ENCODE assay signal across 25 cellular contexts in genomic region chr1:113394043-113394862, GRCh38. TPM values are rescaled to one million over a fixed set of nuclear protein-coding genes. Genes with fewer than 3 reads are reported as not detected.
DNase-seq lines count a peak whose midpoint lies in the region; ATAC-seq, FAIRE-seq and TF ChIP-seq lines count a peak whose summit lies in the region.
"Had no signal": no experiment of that assay in that cellular context is flagged by ENCODE, and none has a peak within 500 bp of the region (broad histone marks: within the 10 kb centered on the region; RNA-seq: fewer than 3 reads in every experiment).

No MANE protein-coding gene starts in this region.

- TF ChIP-seq EP300 in HepG2 (IDR thresholded peaks at IDR 0.05; ENCODE audit: low read depth in 2 of 2, low read length in 2 of 2) (peak; percentile 51 to 62; a peak in 3 of 4 replicates), HepG2 (CRISPR knock-in tag; IDR thresholded peaks at IDR 0.05; ENCODE audit: borderline replicate concordance) (no peak)

- ATAC-seq in PC-3 (no peak), HepG2 (no peak), GM18868 (IDR thresholded peaks at IDR 0.05; ENCODE audit: unreplicated experiment) (no peak), HG03460 (IDR thresholded peaks at IDR 0.05; ENCODE audit: unreplicated experiment) (no peak)
- ATAC-seq: activated T-cell treated with anti-CD3 and anti-CD28 coated beads, Interleukin-2, amount 50 U/mL, for 4 hours; foreskin keratinocyte had no signal

- POLR2A ChIA-PET in HEK293 (lab: Yijun Ruan, JAX), result no interaction called here
- POLR2A ChIA-PET in PC-3 (lab: Charles Lee; ENCODE audit: unreplicated experiment), result no interaction called here
- POLR2A ChIA-PET in HepG2 (lab: Yijun Ruan, JAX), result interaction anchor here (1.3 kb wide), 1 partner anchor 247 kb away, joined by 3 read pairs; no protein-coding TSS in a partner anchor

- no peaks in the 10 kb centered on the region for H3K9me3 ChIP-seq in HEK293 (ENCODE audit: control insufficient read depth, insufficient read depth, low read depth, low read length)
- no peaks in the 10 kb centered on the region for H3K9me3 ChIP-seq in PC-3 (ENCODE audit: low read length)
- H3K9me3 ChIP-seq in HepG2 (ENCODE audit: low read length), result no peaks in the 10 kb centered on the region
- H3K9me3 ChIP-seq in small intestine (ENCODE audit: control insufficient read depth, low read depth), result no peaks in the 10 kb centered on the region
- H3K9me3 ChIP-seq in thyroid gland, result no peaks in the 10 kb centered on the region
- H3K9me3 ChIP-seq: HAP-1, tibial nerve had no signal

- 11% methylated on average over 4 of the region's 4 CpGs for WGBS in HepG2 (ENCODE audit: low lambda C conversion rate)
- WGBS in small intestine, 3 donors, result 10 to 65% (median 29%) methylated on average over 4 of the region's 4 CpGs
- 73 to 85% methylated on average over 4 of the region's 4 CpGs for WGBS in thyroid gland, 2 donors

- no peaks in the 10 kb centered on the region for H3K9me2 ChIP-seq in PC-3 (replicated peaks; ENCODE audit: low read length)

- no TSS peak for BruUV-seq in PC-3 (replicated peaks; lab: Mats Ljungman, UMichigan)
- BruUV-seq in HepG2 (replicated peaks; lab: Mats Ljungman, UMichigan), result no TSS peak

- H3K4me1 ChIP-seq in HEK293 (ENCODE audit: control insufficient read depth, insufficient read depth, low read length) (peaks cover 36% of the 10 kb centered on the region), PC-3 (ENCODE audit: insufficient read depth, low read length) (peaks cover 44% of the 10 kb centered on the region), HepG2 (ENCODE audit: insufficient read depth, low read length) (peaks cover 48% of the 10 kb centered on the region), small intestine (ENCODE audit: control insufficient read depth in 2 of 2, insufficient read depth in 1 of 2, low read depth in 1 of 2, low read length in 1 of 2) (no peaks in the 10 kb centered on the region), thyroid gland (peaks cover 15 to 28% of the 10 kb centered on the region in 2 donors)
- H3K4me1 ChIP-seq: parathyroid adenoma had no signal

- H3K9ac ChIP-seq in PC-3 (ENCODE audit: low read length) (no peak overlapping the region), HepG2 (ENCODE audit: insufficient read depth, low read depth, low read length) (peak overlapping the region; percentile 55)
- H3K9ac ChIP-seq: parathyroid adenoma had no signal

- peak overlapping the region; percentile 89 for H3K4me2 ChIP-seq in PC-3 (ENCODE audit: low read length)
- peak overlapping the region; percentile 77 for H3K4me2 ChIP-seq in HepG2 (ENCODE audit: low read depth, low read length)

- TF ChIP-seq POLR2A in HepG2 (IDR thresholded peaks at IDR 0.05; ENCODE audit: insufficient read depth in 1 of 2, low read depth in 2 of 2, low read length in 2 of 2) (no peak), thyroid gland (IDR thresholded peaks at IDR 0.05) (no peak)

- FAIRE-seq in HepG2 (lab: Jason Lieb, UNC) (no peak), small intestine (lab: Jason Lieb, UNC) (peak; percentile 65)

- H2AFZ ChIP-seq in PC-3 (ENCODE audit: low read length) (no peak overlapping the region; the same call in 1 of the 2 replicates), HepG2 (ENCODE audit: low read length) (no peak overlapping the region)
- H2AFZ ChIP-seq: parathyroid adenoma had no signal

- H3K27ac ChIP-seq in HEK293 (ENCODE audit: extremely low read depth, low read depth, low read length) (no peak overlapping the region), PC-3 (ENCODE audit: low read length) (no peak overlapping the region), HepG2 (ENCODE audit: extremely low read length, insufficient read depth, low read length) (peak overlapping the region; percentile 79), small intestine (ENCODE audit: low read depth in 1 of 2, low read length in 1 of 2) (peak overlapping the region in 1 of 2 donors; percentile 64), thyroid gland (no peak overlapping the region)
- H3K27ac ChIP-seq: epithelial cell of prostate, foreskin keratinocyte, parathyroid adenoma, RWPE1, tibial nerve had no signal

- H3K27me3 ChIP-seq in PC-3 (ENCODE audit: low read length) (no peaks in the 10 kb centered on the region), HepG2 (ENCODE audit: control insufficient read depth in 1 of 2, insufficient read depth in 2 of 2, low read length in 2 of 2) (no peaks in the 10 kb centered on the region; a peak in 1 of 5 replicates), small intestine (ENCODE audit: control insufficient read depth in 2 of 2, insufficient read depth in 2 of 2, low read length in 2 of 2) (no peaks in the 10 kb centered on the region), thyroid gland (no peaks in the 10 kb centered on the region)
- H3K27me3 ChIP-seq: foreskin keratinocyte, tibial nerve had no signal

- 0 out of 2 replicates have a peak, but pooled peaks cover 6% of the 10 kb centered on the region for H4K20me1 ChIP-seq in PC-3 (ENCODE audit: low read length)
- peaks cover 5% of the 10 kb centered on the region; the same call in 1 of the 2 replicates for H4K20me1 ChIP-seq in HepG2 (ENCODE audit: insufficient read depth, low read length)

- in situ Hi-C loops in HepG2 (cut with HindIII; ENCODE audit: extremely low pct_ligation_motif_present, low pct_unique_long_range_greater_than_20kb), result loop anchor here (10.0 kb wide), 1 partner anchor 249 kb away; no protein-coding TSS in a partner anchor

- peaks cover 81% of the 10 kb centered on the region for H3K79me2 ChIP-seq in PC-3 (ENCODE audit: low read length)
- peaks cover 84% of the 10 kb centered on the region for H3K79me2 ChIP-seq in HepG2 (ENCODE audit: insufficient read depth, low read length)
- H3K79me2 ChIP-seq: parathyroid adenoma had no signal

- DNase-seq in PC-3 (no peak), HepG2 (ENCODE audit: low spot score) (peak; percentile 72), small intestine (peak; percentile 89), thyroid gland (no peak)
- DNase-seq: activated CD4-positive, CD25-positive, alpha-beta regulatory T cell treated with anti-CD3 and anti-CD28 coated beads, Interleukin-2, amount 50 U/mL, for 72 hours; activated CD8-positive, alpha-beta memory T cell treated with anti-CD3 and anti-CD28 coated beads for 24 hours; activated naive CD4-positive, alpha-beta T cell treated with anti-CD3 and anti-CD28 coated beads for 36 hours; activated T-cell treated with anti-CD3 and anti-CD28 coated beads, Interleukin-2, amount 50 U/mL, for 4 hours; AML-193; caudate nucleus; foreskin keratinocyte; hippocampal formation; naive B cell; stimulated activated CD4-positive, alpha-beta T cell treated with anti-CD3 and anti-CD28 coated beads, Interleukin-1b, Interleukin-23, amount 100 ng/mL, for 48 hours; stimulated activated naive CD4-positive, alpha-beta T cell; SW 1271 had no signal

- H3F3A ChIP-seq in PC-3 (ENCODE audit: low read length, unreplicated experiment), result no peaks in the 10 kb centered on the region

- intact Hi-C loops in PC-3 (cut with micrococcal nuclease), result loop anchor here (5.0 to 10.0 kb wide), 4 partner anchors 138 to 418 kb away; partner anchors contain the start of genes LRIG2 and RSBN1
- intact Hi-C loops in HepG2 (cut with micrococcal nuclease; ENCODE audit: unreplicated experiment), result loop anchor here (1.0 kb wide), 1 partner anchor 57 kb away; no protein-coding TSS in a partner anchor
- intact Hi-C loops in thyroid gland (cut with DNase I), result no loop called here

- CTCF ChIA-PET in HEK293 (lab: Yijun Ruan, JAX), result interaction anchor here (1.8 kb wide), 1 partner anchor 59 kb away, joined by 5 read pairs; no protein-coding TSS in a partner anchor
- CTCF ChIA-PET in PC-3 (lab: Charles Lee), result no interaction called here
- CTCF ChIA-PET in HepG2 (lab: Yijun Ruan, JAX; ENCODE audit: low intra/inter-chr PET ratio, low total read pairs), result no interaction called here

- peak overlapping the region; percentile 16 for H3K4me3 ChIP-seq in HEK293 (ENCODE audit: low read depth, low read length)
- H3K4me3 ChIP-seq in PC-3 (ENCODE audit: low read length), result 0 out of 2 replicates have a peak overlapping the region, but pooled peaks have one; percentile 75
- H3K4me3 ChIP-seq in HepG2 (replicated peaks in 1 of 3; ENCODE audit: insufficient read depth in 1 of 3, low read depth in 2 of 3, low read length in 3 of 3), result peak overlapping the region; percentile 27 to 66 (median 45); a peak in 5 of 6 replicates
- peak overlapping the region in 1 of 2 donors; percentile 32 for H3K4me3 ChIP-seq in small intestine (ENCODE audit: low read depth in 1 of 2, low read length in 2 of 2)
- H3K4me3 ChIP-seq in thyroid gland (replicated peaks in 1 of 3), result peak overlapping the region in 1 of 3 donors; percentile 7
- H3K4me3 ChIP-seq: HAP-1, lung, tibial nerve had no signal

- TF ChIP-seq RAD21 in HepG2 (CRISPR knock-in tag; IDR thresholded peaks at IDR 0.05), result no peak

- TF ChIP-seq CTCF in HEK293 (tag by site-specific recombination; IDR thresholded peaks at IDR 0.05) (no peak), PC-3 (conservative IDR thresholded peaks at IDR 0.05; ENCODE audit: low read depth, low read length) (no peak), HepG2 (CRISPR knock-in tag; IDR thresholded peaks at IDR 0.05) (no peak), thyroid gland (IDR thresholded peaks at IDR 0.05) (no peak)

- H3K36me3 ChIP-seq in HEK293 (ENCODE audit: control insufficient read depth in 2 of 2, insufficient read depth in 1 of 2, low read length in 2 of 2) (no peaks in the 10 kb centered on the region), PC-3 (ENCODE audit: low read depth, low read length) (no peaks in the 10 kb centered on the region), HepG2 (replicated peaks in 1 of 2; ENCODE audit: control insufficient read depth in 1 of 2, insufficient read depth in 2 of 2, low read length in 2 of 2) (no peaks in the 10 kb centered on the region), small intestine (ENCODE audit: control insufficient read depth in 2 of 2, insufficient read depth in 2 of 2, low read length in 2 of 2) (no peaks in the 10 kb centered on the region), thyroid gland (no peaks in the 10 kb centered on the region)
- H3K36me3 ChIP-seq: HAP-1, tibial nerve had no signal

RNA-seq across cellular contexts. Expression of gene MAGI3, which starts 3.9 kb away (rescaled TPM):
- total RNA-seq in PC-3 (2014; rRNA removed) (7.2 and 10.7 TPM in 2 replicates), HepG2 (2016; rRNA removed; fragmentation: Illumina TruSeq; extraction: Trizol) (11.3 and 11.8 TPM in 2 replicates), thyroid gland (10 to 100 TPM; 52.9 to 91.0 (median 61.9) TPM)
- total RNA-seq in HepG2 (2016; cell fraction: cytosol; rRNA removed; fragmentation: Illumina TruSeq; extraction: Trizol; ENCODE audit: low read depth), result 2.4 and 2.5 TPM in 2 replicates
- 10.8 and 10.9 TPM in 2 replicates for total RNA-seq in HepG2 (2016; cell fraction: insoluble cytoplasmic fraction; rRNA removed; fragmentation: Illumina TruSeq; extraction: Trizol)
- total RNA-seq in HepG2 (2016; cell fraction: membrane; rRNA removed; fragmentation: Illumina TruSeq; extraction: Trizol), result 5.3 and 5.6 TPM in 2 replicates
- total RNA-seq in HepG2 (2016; cell fraction: nucleus; rRNA removed; fragmentation: Illumina TruSeq; extraction: Trizol), result 18.0 and 21.7 TPM in 2 replicates
- polyA plus RNA-seq in HepG2 (2011; rRNA removed) (3.8 and 4.0 TPM in 2 replicates), small intestine (10 to 100 TPM in 1 of 3 donors, 1 to 10 TPM in 2; 6.8 to 16.1 (median 9.5) TPM)
- polyA plus RNA-seq in HepG2 (2011; cell fraction: cytosol; rRNA removed), result 1.9 and 3.0 TPM in 2 replicates
- 4.6 and 4.7 TPM in 2 replicates for polyA plus RNA-seq in HepG2 (2011; cell fraction: nucleus; rRNA removed)
- 6.0 and 6.8 TPM in 2 replicates for polyA plus RNA-seq in HepG2 (2012)
- 0.72 and 1.0 TPM in 2 replicates for polyA plus RNA-seq in HepG2 (2016; cell fraction: cytosol; fragmentation: Illumina TruSeq; extraction: Trizol; ENCODE audit: low read depth)
- polyA plus RNA-seq in HepG2 (2016; cell fraction: insoluble cytoplasmic fraction; fragmentation: Illumina TruSeq; extraction: Trizol; ENCODE audit: low read depth), result 8.4 TPM in 2 replicates
- polyA plus RNA-seq in HepG2 (2016; cell fraction: membrane; fragmentation: Illumina TruSeq; extraction: Trizol; ENCODE audit: low read depth), result 1.9 and 2.3 TPM in 2 replicates
- polyA plus RNA-seq in HepG2 (2016; cell fraction: nucleus; fragmentation: Illumina TruSeq; extraction: Trizol; ENCODE audit: insufficient read depth, low read depth), result 6.9 and 7.8 TPM in 2 replicates
- polyA minus RNA-seq in HepG2 (2011; rRNA and poly(A)+ RNA removed; ENCODE audit: low replicate concordance), result 10.8 and 19.5 TPM in 2 replicates
- 6.1 and 7.5 TPM in 2 replicates for polyA minus RNA-seq in HepG2 (2011; cell fraction: cytosol; rRNA and poly(A)+ RNA removed)
- polyA minus RNA-seq in HepG2 (2011; cell fraction: nucleus; rRNA and poly(A)+ RNA removed), result 57.9 and 58.3 TPM in 2 replicates

Comparison
In these comparisons a context has a peak if more than half of its experiments do, and no peak if none do; other contexts are left out.
1. DNase-seq: peak in HepG2 (single experiment) and small intestine (single experiment); none in PC-3 (single experiment) and thyroid gland (0 of 2).
2. Of the 63 proteins assayed by ChIP-seq in both HepG2 and HEK293: peak only in HepG2: none; only in HEK293: ZNF10, ZNF335 and ZNF660; in both: none; in neither: 60.